In the genomic region with DNA sequence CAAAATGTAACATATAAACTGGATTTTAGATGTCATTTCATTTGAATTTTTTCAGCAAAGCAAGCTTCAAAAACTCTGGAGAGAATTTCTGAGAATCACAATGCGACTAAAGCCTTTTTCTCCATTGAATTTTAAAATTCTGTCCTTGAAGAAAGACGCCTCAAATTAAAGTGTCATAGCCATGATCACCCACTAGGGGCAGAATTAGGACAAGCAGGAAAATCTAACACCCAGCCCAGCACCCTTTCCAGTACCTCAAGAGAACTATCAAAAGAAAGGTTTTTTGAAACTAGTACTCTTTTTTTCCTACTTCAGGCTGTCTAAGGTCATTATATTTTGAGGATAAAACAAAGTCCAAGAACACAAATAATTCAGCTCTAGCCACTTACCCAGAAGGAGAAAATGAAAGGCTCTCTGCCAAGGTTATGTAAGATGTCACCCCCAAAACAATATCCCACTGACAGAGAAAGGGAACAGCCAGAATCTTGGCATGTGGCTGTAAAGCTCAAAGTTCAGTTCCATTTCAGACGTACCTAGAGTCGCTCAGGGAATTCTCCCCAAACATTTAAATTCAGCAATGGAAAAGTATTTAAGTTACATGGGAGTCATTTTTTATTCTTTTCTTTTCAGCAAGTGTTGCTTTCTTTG, we compare ENCODE assay signal across 8 cellular contexts.
DNase-seq lines count a peak whose midpoint lies in the region; ATAC-seq and TF ChIP-seq lines count a peak whose summit lies in the region.

No MANE protein-coding gene starts in this region.

- H3K9me3 ChIP-seq in mammary epithelial cell (replicated peaks; ENCODE audit: insufficient read depth, low read length): peaks cover 7% of the 10 kb centered on the region
- no peaks in the 10 kb centered on the region for H3K9me3 ChIP-seq in effector memory CD4-positive, alpha-beta T cell (ENCODE audit: control insufficient read depth, low read length)

- in situ Hi-C loops in mammary epithelial cell (cut with MboI; ENCODE audit: low sequenced_read_pairs in 2 of 2): no loop called here

- peaks cover 11% of the 10 kb centered on the region for H3K4me1 ChIP-seq in mammary epithelial cell (ENCODE audit: insufficient read depth, low read length)
- H3K4me1 ChIP-seq in effector memory CD4-positive, alpha-beta T cell (ENCODE audit: control insufficient read depth, insufficient read depth, low read length, poor library complexity, severe bottlenecking): no peaks in the 10 kb centered on the region

- no peak overlapping the region for H3K9ac ChIP-seq in mammary epithelial cell (ENCODE audit: insufficient read depth, low read length)

- no peak overlapping the region for H2AFZ ChIP-seq in mammary epithelial cell (ENCODE audit: low read depth, low read length)

- no peaks in the 10 kb centered on the region for H3K27me3 ChIP-seq in mammary epithelial cell (ENCODE audit: insufficient read depth, low read length)
- peaks cover 4% of the 10 kb centered on the region for H3K27me3 ChIP-seq in effector memory CD4-positive, alpha-beta T cell (replicated peaks; ENCODE audit: control insufficient read depth, insufficient read depth, low read length, poor library complexity, severe bottlenecking)

- 86% methylated on average over 4 of the region's 4 CpGs for WGBS in mammary epithelial cell (ENCODE audit: low coverage, missing lambda C conversion rate)

- ATAC-seq in GM21723 (IDR thresholded peaks at IDR 0.05; ENCODE audit: unreplicated experiment): peak; percentile 86

- dilution Hi-C loops in mammary epithelial cell (cut with HindIII; ENCODE audit: low sequenced_read_pairs): no loop called here

- H3K4me3 ChIP-seq in mammary epithelial cell (replicated peaks in 1 of 3; ENCODE audit: insufficient read depth in 1 of 3, low read depth in 2 of 3, low read length in 3 of 3): no peak overlapping the region
- no peak overlapping the region for H3K4me3 ChIP-seq in effector memory CD4-positive, alpha-beta T cell (ENCODE audit: insufficient read depth, low read depth, low read length, poor library complexity, severe bottlenecking)

- H3K27ac ChIP-seq in mammary epithelial cell (ENCODE audit: insufficient read depth, low read depth, low read length): no peak overlapping the region
- no peak overlapping the region for H3K27ac ChIP-seq in effector memory CD4-positive, alpha-beta T cell (ENCODE audit: insufficient read depth, low read length, poor library complexity, severe bottlenecking)

- H3K79me2 ChIP-seq in mammary epithelial cell (ENCODE audit: insufficient read depth, low read length): no peaks in the 10 kb centered on the region

- CTCF ChIA-PET in mammary epithelial cell (lab: Charles Lee; ENCODE audit: low non-redundant PET): no interaction called here

- intact Hi-C loops in mammary epithelial cell (cut with micrococcal nuclease): no loop called here

- no peak overlapping the region for H3K4me2 ChIP-seq in mammary epithelial cell (ENCODE audit: insufficient read depth, low read depth, low read length)

- DNase-seq in SIG-M5 treated with dmso at 0.1 percent for 504 hours (lab: John Stamatoyannopoulos, UW; ENCODE audit: unreplicated experiment) (peak; percentile 26), SIG-M5 (lab: John Stamatoyannopoulos, UW) (no peak), NCI-H748 (lab: John Stamatoyannopoulos, UW; ENCODE audit: unreplicated experiment) (peak; percentile 61), mammary epithelial cell (no peak), medulla oblongata (ENCODE audit: extremely low spot score) (peak; percentile 60), NCI-H1930 (lab: John Stamatoyannopoulos, UW) (no peak)
- DNase-seq in effector memory CD4-positive, alpha-beta T cell: no peak

- BruUV-seq in mammary epithelial cell (replicated peaks; lab: Mats Ljungman, UMichigan): no TSS peak

- H4K20me1 ChIP-seq in mammary epithelial cell (ENCODE audit: insufficient read depth, low read length): no peaks in the 10 kb centered on the region

- TF ChIP-seq CTCF in mammary epithelial cell (conservative IDR thresholded peaks at IDR 0.05 in 1 of 2, IDR thresholded peaks at IDR 0.05 in 1 of 2; ENCODE audit: extremely low read depth in 1 of 2, insufficient read depth in 1 of 2, low read depth in 1 of 2, low read length in 2 of 2): peak; percentile 60 to 79

- H3K36me3 ChIP-seq in mammary epithelial cell (ENCODE audit: insufficient read depth, low read length): no peaks in the 10 kb centered on the region
- H3K36me3 ChIP-seq in effector memory CD4-positive, alpha-beta T cell (ENCODE audit: control insufficient read depth, insufficient read depth, low read length): no peaks in the 10 kb centered on the region

Comparison
In these comparisons a context has a peak if more than half of its experiments do, and no peak if none do; other contexts are left out.
1. DNase-seq: peak in SIG-M5 treated with dmso at 0.1 percent for 504 hours (single experiment), NCI-H748 (single experiment) and medulla oblongata (single experiment); none in SIG-M5 (single experiment), mammary epithelial cell (single experiment), effector memory CD4-positive, alpha-beta T cell (0 of 3) and NCI-H1930 (0 of 2).